In the genomic region with DNA sequence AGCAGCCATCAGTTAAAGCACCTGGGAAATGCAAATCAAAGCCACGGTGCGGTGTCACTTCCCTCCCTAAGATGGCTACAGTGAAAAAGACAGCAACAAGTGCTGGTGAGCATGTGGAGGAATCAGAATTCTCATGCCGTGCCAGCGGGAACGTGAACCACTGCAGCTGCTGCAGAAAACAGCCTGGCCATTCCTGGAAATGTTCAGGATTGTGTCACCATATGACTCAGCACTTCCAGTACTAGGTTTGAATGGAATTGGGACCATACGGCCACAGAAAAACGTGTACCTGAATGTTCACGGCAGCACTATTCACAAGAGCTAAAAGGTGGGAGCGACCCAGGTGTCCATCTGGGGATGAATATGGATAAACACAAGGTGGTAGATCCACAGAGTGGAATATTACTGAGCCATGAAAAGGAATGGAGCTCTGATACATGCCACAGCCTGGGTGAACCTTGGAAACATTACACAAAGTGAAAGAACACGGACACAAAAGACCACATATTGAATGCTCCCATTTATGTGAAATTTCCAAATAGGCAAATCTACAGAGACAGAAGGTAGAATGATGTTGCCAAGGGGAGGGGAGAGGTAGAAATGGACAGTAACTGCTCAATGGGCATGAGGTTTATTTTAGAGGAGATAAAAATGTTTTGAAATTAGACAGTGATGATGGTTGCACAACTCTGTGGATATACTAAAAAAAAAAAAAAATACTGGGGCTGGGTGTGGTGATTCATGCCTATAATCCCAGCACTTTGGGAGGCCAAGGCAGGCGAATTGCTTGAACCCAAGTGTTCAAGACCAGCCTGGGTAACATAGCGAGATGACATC, we compare ENCODE assay signal across 18 cellular contexts.
A peak's percentile ranks its signal among the peaks of the same experiment; 100 is the strongest.
DNase-seq lines count a peak whose midpoint lies in the region; ATAC-seq and TF ChIP-seq lines count a peak whose summit lies in the region.
"Had no signal": no experiment of that assay in that cellular context is flagged by ENCODE, and none has a peak within 500 bp of the region (broad histone marks: within the 10 kb centered on the region; RNA-seq: fewer than 3 reads in every experiment).

No MANE protein-coding gene starts in this region.

- H3K9me3 ChIP-seq in osteoblast (ENCODE audit: low read depth, low read length) (peaks cover 8% of the 10 kb centered on the region), Peyer's patch (peaks cover 0 to 27% (median 4%) of the 10 kb centered on the region in 4 donors)
- H3K9me3 ChIP-seq: SJCRH30 had no signal

- H2AFZ ChIP-seq in osteoblast (ENCODE audit: low read length) (no peak overlapping the region), GM23338 (no peak overlapping the region)

- no peaks in the 10 kb centered on the region for H3K4me1 Mint-ChIP-seq in GM23338
- H3K4me1 Mint-ChIP-seq: activated naive CD4-positive, alpha-beta T cell treated with anti-CD3 and anti-CD28 coated beads, Interleukin-2, amount 10 ng/mL, durations not matched to agents 7 days and 5 days; CD8-positive, alpha-beta memory T cell; endodermal cell; nephron had no signal

- no peaks in the 10 kb centered on the region for H3K4me1 ChIP-seq in osteoblast (ENCODE audit: insufficient read depth, low read length)
- no peaks in the 10 kb centered on the region for H3K4me1 ChIP-seq in GM23338 (ENCODE audit: insufficient read depth)
- no peaks in the 10 kb centered on the region for H3K4me1 ChIP-seq in Peyer's patch
- H3K4me1 ChIP-seq: SJCRH30 had no signal

- H3K9me3 Mint-ChIP-seq in GM23338 = peaks cover 10% of the 10 kb centered on the region; the same call in 2 of the 3 replicates

- TF ChIP-seq CTCF in brain microvascular endothelial cell (IDR thresholded peaks at IDR 0.05; ENCODE audit: low read depth, low read length, missing control alignments) = no peak
- no peak for TF ChIP-seq CTCF in osteoblast (IDR thresholded peaks at IDR 0.05; ENCODE audit: extremely low read depth, low read depth, low read length)
- TF ChIP-seq CTCF in GM23338 (conservative IDR thresholded peaks at IDR 0.05; ENCODE audit: low read depth in 2 of 2) = no peak
- TF ChIP-seq CTCF in Peyer's patch (IDR thresholded peaks at IDR 0.05) = no peak

- H3K27me3 ChIP-seq in brain microvascular endothelial cell (replicated peaks) = peaks cover 25% of the 10 kb centered on the region
- peaks cover 36% of the 10 kb centered on the region for H3K27me3 ChIP-seq in osteoblast (ENCODE audit: insufficient read depth, low read length)
- H3K27me3 ChIP-seq in GM23338 (ENCODE audit: insufficient read depth) = peaks cover under 1% of the 10 kb centered on the region; the same call in 1 of the 2 replicates
- H3K27me3 ChIP-seq in Peyer's patch = peaks cover 0 to 2% of the 10 kb centered on the region in 2 donors
- H3K27me3 ChIP-seq: SJCRH30 had no signal

- H3K9me2 ChIP-seq in GM23338 (ENCODE audit: insufficient read depth) = no peaks in the 10 kb centered on the region

- H3K27me3 Mint-ChIP-seq in GM23338 (ENCODE audit: insufficient read depth, low read depth, poor library complexity) = peaks cover 8% of the 10 kb centered on the region

- H3K4me3 ChIP-seq in brain microvascular endothelial cell (ENCODE audit: low read depth, low read length) (no peak overlapping the region), osteoblast (ENCODE audit: insufficient read depth, low read length) (no peak overlapping the region), GM23338 (no peak overlapping the region), Peyer's patch (no peak overlapping the region)
- H3K4me3 ChIP-seq: HAP-1, lung, SJCRH30 had no signal

- no peak overlapping the region for H3K27ac ChIP-seq in brain microvascular endothelial cell
- H3K27ac ChIP-seq in osteoblast (ENCODE audit: low read depth, low read length) = no peak overlapping the region
- no peak overlapping the region for H3K27ac ChIP-seq in GM23338 (ENCODE audit: low read depth)
- H3K27ac ChIP-seq in Peyer's patch = no peak overlapping the region
- H3K27ac ChIP-seq: SJCRH30 had no signal

- in situ Hi-C loops in brain microvascular endothelial cell (cut with HindIII; ENCODE audit: low pct_ligation_motif_present, low sequenced_read_pairs) = no loop called here

- H3K36me3 ChIP-seq in brain microvascular endothelial cell (replicated peaks) = no peaks in the 10 kb centered on the region
- no peaks in the 10 kb centered on the region for H3K36me3 ChIP-seq in osteoblast (ENCODE audit: insufficient read depth, low read length)
- H3K36me3 ChIP-seq in GM23338 (ENCODE audit: insufficient read depth) = no peaks in the 10 kb centered on the region
- no peaks in the 10 kb centered on the region for H3K36me3 ChIP-seq in Peyer's patch
- H3K36me3 ChIP-seq: HAP-1, SJCRH30 had no signal

- H3F3A ChIP-seq in GM23338 (replicated peaks; ENCODE audit: low read depth) = no peaks in the 10 kb centered on the region

- no peaks in the 10 kb centered on the region for H3K79me2 ChIP-seq in osteoblast (ENCODE audit: insufficient read depth, low read length)
- H3K79me2 ChIP-seq in GM23338 (replicated peaks; ENCODE audit: insufficient read depth) = no peaks in the 10 kb centered on the region

- no peak overlapping the region for H3K27ac Mint-ChIP-seq in GM23338
- H3K27ac Mint-ChIP-seq: activated naive CD4-positive, alpha-beta T cell treated with anti-CD3 and anti-CD28 coated beads, Interleukin-2, amount 10 ng/mL, durations not matched to agents 7 days and 5 days; endodermal cell; nephron had no signal

- H3K4me2 ChIP-seq in osteoblast (ENCODE audit: insufficient read depth, low read length) = no peak overlapping the region
- no peak overlapping the region for H3K4me2 ChIP-seq in GM23338

- H4K20me1 ChIP-seq in osteoblast (ENCODE audit: insufficient read depth, low read length) (no peaks in the 10 kb centered on the region), GM23338 (replicated peaks; ENCODE audit: insufficient read depth) (no peaks in the 10 kb centered on the region)

- no peak for TF ChIP-seq POLR2A in Peyer's patch (IDR thresholded peaks at IDR 0.05)

- no peak overlapping the region for H3K4me3 Mint-ChIP-seq in GM23338
- H3K4me3 Mint-ChIP-seq: activated naive CD4-positive, alpha-beta T cell treated with anti-CD3 and anti-CD28 coated beads, Interleukin-2, amount 10 ng/mL, durations not matched to agents 7 days and 5 days; CD8-positive, alpha-beta memory T cell; endodermal cell; nephron had no signal

- no peak for ATAC-seq in GM23338

- DNase-seq in ELR (ENCODE audit: low read depth) (peak; percentile 79), LHCN-M2 (ENCODE audit: low read depth) (peak; percentile 92), brain microvascular endothelial cell (peak; percentile 16), osteoblast (ENCODE audit: insufficient read length, low spot score, missing footprints) (peak; percentile 90), GM23338 (ENCODE audit: low spot score) (no peak), Peyer's patch (no peak)
- DNase-seq in stimulated activated CD4-positive, alpha-beta T cell treated with anti-CD3 and anti-CD28 coated beads, Interleukin-4, amount 100 ng/mL, for 4 hours = no peak
- DNase-seq: activated CD4-positive, alpha-beta T cell treated with anti-CD3 and anti-CD28 coated beads for 48 hours; activated naive CD4-positive, alpha-beta T cell treated with anti-CD3 and anti-CD28 coated beads, Interleukin-2, amount 10 ng/mL, durations not matched to agents 7 days and 5 days; CD8-positive, alpha-beta memory T cell; central memory CD4-positive, alpha-beta T cell; endodermal cell; NCI-H1417 treated with DMSO at 0.1 percent for 48 hours; T-helper 9 cell had no signal

- no peaks in the 10 kb centered on the region for H3K36me3 Mint-ChIP-seq in GM23338 (ENCODE audit: low read depth)
- H3K36me3 Mint-ChIP-seq: activated naive CD4-positive, alpha-beta T cell treated with anti-CD3 and anti-CD28 coated beads, Interleukin-2, amount 10 ng/mL, durations not matched to agents 7 days and 5 days; CD8-positive, alpha-beta memory T cell had no signal

TF ChIP-seq in GM23338, 12 proteins besides CTCF, POLR2A, EP300 and RAD21 (continues in another document):
- TF ChIP-seq, protein P1, sequence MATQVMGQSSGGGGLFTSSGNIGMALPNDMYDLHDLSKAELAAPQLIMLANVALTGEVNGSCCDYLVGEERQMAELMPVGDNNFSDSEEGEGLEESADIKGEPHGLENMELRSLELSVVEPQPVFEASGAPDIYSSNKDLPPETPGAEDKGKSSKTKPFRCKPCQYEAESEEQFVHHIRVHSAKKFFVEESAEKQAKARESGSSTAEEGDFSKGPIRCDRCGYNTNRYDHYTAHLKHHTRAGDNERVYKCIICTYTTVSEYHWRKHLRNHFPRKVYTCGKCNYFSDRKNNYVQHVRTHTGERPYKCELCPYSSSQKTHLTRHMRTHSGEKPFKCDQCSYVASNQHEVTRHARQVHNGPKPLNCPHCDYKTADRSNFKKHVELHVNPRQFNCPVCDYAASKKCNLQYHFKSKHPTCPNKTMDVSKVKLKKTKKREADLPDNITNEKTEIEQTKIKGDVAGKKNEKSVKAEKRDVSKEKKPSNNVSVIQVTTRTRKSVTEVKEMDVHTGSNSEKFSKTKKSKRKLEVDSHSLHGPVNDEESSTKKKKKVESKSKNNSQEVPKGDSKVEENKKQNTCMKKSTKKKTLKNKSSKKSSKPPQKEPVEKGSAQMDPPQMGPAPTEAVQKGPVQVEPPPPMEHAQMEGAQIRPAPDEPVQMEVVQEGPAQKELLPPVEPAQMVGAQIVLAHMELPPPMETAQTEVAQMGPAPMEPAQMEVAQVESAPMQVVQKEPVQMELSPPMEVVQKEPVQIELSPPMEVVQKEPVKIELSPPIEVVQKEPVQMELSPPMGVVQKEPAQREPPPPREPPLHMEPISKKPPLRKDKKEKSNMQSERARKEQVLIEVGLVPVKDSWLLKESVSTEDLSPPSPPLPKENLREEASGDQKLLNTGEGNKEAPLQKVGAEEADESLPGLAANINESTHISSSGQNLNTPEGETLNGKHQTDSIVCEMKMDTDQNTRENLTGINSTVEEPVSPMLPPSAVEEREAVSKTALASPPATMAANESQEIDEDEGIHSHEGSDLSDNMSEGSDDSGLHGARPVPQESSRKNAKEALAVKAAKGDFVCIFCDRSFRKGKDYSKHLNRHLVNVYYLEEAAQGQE (IDR thresholded peaks at IDR 0.05; ENCODE audit: unreplicated experiment) = no peak
- TF ChIP-seq EZH2 (IDR thresholded peaks at IDR 0.05; ENCODE audit: low read depth, unreplicated experiment) (no peak), CREB1 (CRISPR knock-in tag; IDR thresholded peaks at IDR 0.05; ENCODE audit: low read depth) (no peak), ZNF331 (CRISPR knock-in tag; IDR thresholded peaks at IDR 0.05; ENCODE audit: low read depth) (no peak), NANOG (IDR thresholded peaks at IDR 0.05; ENCODE audit: borderline replicate concordance) (no peak), POLR2AphosphoS5 (IDR thresholded peaks at IDR 0.05; ENCODE audit: low read depth) (no peak)
- TF ChIP-seq, protein P2, sequence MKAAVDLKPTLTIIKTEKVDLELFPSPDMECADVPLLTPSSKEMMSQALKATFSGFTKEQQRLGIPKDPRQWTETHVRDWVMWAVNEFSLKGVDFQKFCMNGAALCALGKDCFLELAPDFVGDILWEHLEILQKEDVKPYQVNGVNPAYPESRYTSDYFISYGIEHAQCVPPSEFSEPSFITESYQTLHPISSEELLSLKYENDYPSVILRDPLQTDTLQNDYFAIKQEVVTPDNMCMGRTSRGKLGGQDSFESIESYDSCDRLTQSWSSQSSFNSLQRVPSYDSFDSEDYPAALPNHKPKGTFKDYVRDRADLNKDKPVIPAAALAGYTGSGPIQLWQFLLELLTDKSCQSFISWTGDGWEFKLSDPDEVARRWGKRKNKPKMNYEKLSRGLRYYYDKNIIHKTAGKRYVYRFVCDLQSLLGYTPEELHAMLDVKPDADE (IDR thresholded peaks at IDR 0.05) = no peak

Comparison
In these comparisons a context has a peak if more than half of its experiments do, and no peak if none do; other contexts are left out.
1. DNase-seq: peak in ELR (single experiment), LHCN-M2 (single experiment), brain microvascular endothelial cell (single experiment) and osteoblast (single experiment); none in GM23338 (single experiment), stimulated activated CD4-positive, alpha-beta T cell treated with anti-CD3 and anti-CD28 coated beads, Interleukin-4, amount 100 ng/mL, for 4 hours (0 of 2) and Peyer's patch (0 of 3).